Comparison of ENCODE assay signal across 8 cellular contexts in genomic region chr14:105094193-105094907, GRCh38. TPM values are rescaled to one million over a fixed set of nuclear protein-coding genes. Genes with fewer than 3 reads are reported as not detected.
DNase-seq lines count a peak whose midpoint lies in the region; ATAC-seq and TF ChIP-seq lines count a peak whose summit lies in the region.

No MANE protein-coding gene starts in this region.

- H3K27ac ChIP-seq in cardiac muscle cell (no peak overlapping the region), breast epithelium (peak overlapping the region; percentile 87 to 97), urinary bladder (ENCODE audit: low read depth) (no peak overlapping the region)

- ATAC-seq in left cardiac atrium = no peak
- no peak for ATAC-seq in GM19324 (IDR thresholded peaks at IDR 0.05; ENCODE audit: low FRiP score, unreplicated experiment)

- WGBS in urinary bladder = 67% methylated on average over 14 of the region's 14 CpGs

- H3K4me3 ChIP-seq in cardiac muscle cell (peak overlapping the region; percentile 54), breast epithelium (peak overlapping the region; percentile 54 to 91 (median 70)), mononuclear cell (ENCODE audit: low read length) (peak overlapping the region; percentile 42), urinary bladder (ENCODE audit: low read depth, low read length) (peak overlapping the region; percentile 58)

- no peaks in the 10 kb centered on the region for H3K36me3 ChIP-seq in cardiac muscle cell
- no peaks in the 10 kb centered on the region for H3K36me3 ChIP-seq in breast epithelium
- no peaks in the 10 kb centered on the region for H3K36me3 ChIP-seq in urinary bladder (ENCODE audit: insufficient read depth)

- no peak for TF ChIP-seq POLR2A in breast epithelium (IDR thresholded peaks at IDR 0.05)

- H3K27me3 ChIP-seq in cardiac muscle cell = no peaks in the 10 kb centered on the region
- H3K27me3 ChIP-seq in breast epithelium = no peaks in the 10 kb centered on the region
- H3K27me3 ChIP-seq in mononuclear cell (ENCODE audit: insufficient read depth, low read length) = peaks cover 7% of the 10 kb centered on the region

- intact Hi-C loops in left cardiac atrium (cut with DNase I) = loop anchor here (5.0 to 10.0 kb wide), 4 partner anchors 78 to 260 kb away; no protein-coding TSS in a partner anchor
- intact Hi-C loops in breast epithelium (cut with DNase I; ENCODE audit: low total_unique reads) = loop anchor here (5.0 kb wide), 1 partner anchor 73 kb away; the partner anchor contains the start of gene JAG2

- H3K4me1 ChIP-seq in cardiac muscle cell (ENCODE audit: low read depth) = peaks cover 6% of the 10 kb centered on the region
- peaks cover 17 to 30% of the 10 kb centered on the region in 2 donors for H3K4me1 ChIP-seq in breast epithelium
- peaks cover 14% of the 10 kb centered on the region for H3K4me1 ChIP-seq in mononuclear cell (ENCODE audit: insufficient read depth, low read length)
- no peaks in the 10 kb centered on the region for H3K4me1 ChIP-seq in urinary bladder (ENCODE audit: insufficient read depth)

- no peak for TF ChIP-seq CTCF in cardiac muscle cell (IDR thresholded peaks at IDR 0.05; ENCODE audit: low read depth, low read length)
- TF ChIP-seq CTCF in breast epithelium (IDR thresholded peaks at IDR 0.05) = no peak

- DNase-seq in cardiac muscle cell (ENCODE audit: low read depth in 1 of 2, low spot score in 1 of 2) = no peak
- no peak for DNase-seq in left cardiac atrium
- DNase-seq in breast epithelium (ENCODE audit: low spot score in 2 of 2) = peak in 1 of 2 donors; percentile 49
- DNase-seq in Kasumi-1 (lab: John Stamatoyannopoulos, UW) = no peak
- DNase-seq in NCI-H146 treated with DMSO at 0.1 percent for 48 hours (lab: John Stamatoyannopoulos, UW; ENCODE audit: unreplicated experiment) = no peak

- no peaks in the 10 kb centered on the region for H3K9me3 ChIP-seq in cardiac muscle cell (ENCODE audit: low read depth)
- no peaks in the 10 kb centered on the region for H3K9me3 ChIP-seq in breast epithelium
- H3K9me3 ChIP-seq in mononuclear cell (ENCODE audit: low read depth, low read length) = no peaks in the 10 kb centered on the region

RNA-seq across cellular contexts. Expression of gene GPR132, which starts 29.1 kb away (rescaled TPM):
- total RNA-seq in cardiac muscle cell (1.2 and 2.0 TPM in 2 replicates), left cardiac atrium (1 to 10 TPM; 1.1 to 2.1 TPM), breast epithelium (1 to 10 TPM; 1.3 to 2.9 (median 1.8) TPM), mononuclear cell (98.0 TPM), urinary bladder (1.7 TPM)
- polyA plus RNA-seq in cardiac muscle cell (1.0 TPM in 2 replicates), urinary bladder (1.3 TPM)

Comparison
In these comparisons a context has a peak if more than half of its experiments do, and no peak if none do; other contexts are left out.
1. H3K27ac ChIP-seq: peak in breast epithelium (2 of 2); none in cardiac muscle cell (single experiment) and urinary bladder (single experiment).
2. RNA of gene GPR132, which starts 29.1 kb away (total RNA-seq): 98.0 TPM in mononuclear cell (single experiment); 1.1 to 2.1 TPM in left cardiac atrium, 1.2 to 2.0 TPM in cardiac muscle cell, 1.3 to 2.9 TPM in breast epithelium and 1.7 TPM in urinary bladder (single experiment); every median in the first group is over 10 times any median in the second.
3. Peak in every context shown above with its lines, with median percentiles within 50 percentile points of each other: H3K4me3 ChIP-seq.